In the genomic region with DNA sequence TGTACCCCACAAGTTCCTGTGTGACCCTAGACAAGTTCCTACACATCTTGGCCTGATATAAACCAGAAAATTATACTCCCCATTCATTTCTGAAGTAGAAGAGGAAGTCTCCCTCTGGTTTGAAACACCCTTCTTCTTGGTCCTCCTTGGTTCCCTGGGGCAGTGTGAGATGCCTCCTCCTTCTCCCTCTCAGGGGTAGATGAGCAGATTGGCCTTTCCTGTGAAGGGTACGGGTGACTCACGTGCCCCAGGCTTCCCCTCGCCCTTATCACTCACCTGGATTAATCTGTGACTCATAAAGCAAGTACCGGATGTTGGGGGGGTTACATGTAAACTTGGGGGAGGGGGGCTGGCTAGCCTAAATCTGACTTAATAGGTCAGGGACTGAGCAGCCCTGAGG, we compare ENCODE assay signal across 7 cellular contexts. TPM values are rescaled to one million over a fixed set of nuclear protein-coding genes. Genes with fewer than 3 reads are reported as not detected.
DNase-seq lines count a peak whose midpoint lies in the region; ATAC-seq and TF ChIP-seq lines count a peak whose summit lies in the region.

No MANE protein-coding gene starts in this region.

- POLR2A ChIA-PET in A673 (lab: Charles Lee; ENCODE audit: low non-redundant PET), result no interaction called here

- BruUV-seq in A673 (replicated peaks; lab: Mats Ljungman, UMichigan), result no TSS peak

- no peak overlapping the region for H3K4me3 ChIP-seq in right atrium auricular region
- H3K4me3 ChIP-seq in A673 (ENCODE audit: low read depth, low read length, poor library complexity, severe bottlenecking), result no peak overlapping the region

- H3K9me3 ChIP-seq in right atrium auricular region, result no peaks in the 10 kb centered on the region
- H3K9me3 ChIP-seq in A673 (ENCODE audit: low read depth, low read length, poor library complexity, severe bottlenecking), result no peaks in the 10 kb centered on the region

- H3K4me1 ChIP-seq in right atrium auricular region (no peaks in the 10 kb centered on the region), A673 (ENCODE audit: insufficient read depth, low read length, poor library complexity, severe bottlenecking) (no peaks in the 10 kb centered on the region)

- H3K36me3 ChIP-seq in right atrium auricular region, result peaks cover 20% of the 10 kb centered on the region
- peaks cover 12% of the 10 kb centered on the region for H3K36me3 ChIP-seq in A673 (ENCODE audit: insufficient read depth, low read length, poor library complexity, severe bottlenecking)

- H3K27ac ChIP-seq in right atrium auricular region (no peak overlapping the region), A673 (ENCODE audit: low read depth, low read length, poor library complexity, severe bottlenecking) (no peak overlapping the region)

- TF ChIP-seq CTCF in right atrium auricular region (IDR thresholded peaks at IDR 0.05) (no peak), A673 (conservative IDR thresholded peaks at IDR 0.05; ENCODE audit: low read depth, low read length) (no peak)

- ATAC-seq in GM21723 (IDR thresholded peaks at IDR 0.05; ENCODE audit: unreplicated experiment), result peak; percentile 34
- no peak for ATAC-seq in GM19324 (IDR thresholded peaks at IDR 0.05; ENCODE audit: low FRiP score, unreplicated experiment)

- H3K27me3 ChIP-seq in right atrium auricular region, result no peaks in the 10 kb centered on the region
- no peaks in the 10 kb centered on the region for H3K27me3 ChIP-seq in A673 (replicated peaks; ENCODE audit: insufficient read depth, low read depth, low read length, poor library complexity)

- intact Hi-C loops in A673 (cut with micrococcal nuclease; ENCODE audit: unreplicated experiment), result no loop called here

- DNase-seq in T-helper 9 cell (peak; percentile 53), right atrium auricular region (ENCODE audit: low spot score) (no peak), A673 (ENCODE audit: low spot score) (no peak)
- DNase-seq in central memory CD4-positive, alpha-beta T cell, result peak; percentile 62
- peak; percentile 48 to 67 for DNase-seq in stimulated activated CD8-positive, alpha-beta memory T cell treated with anti-CD3 and anti-CD28 coated beads, Interleukin-15, amount 100 ng/mL, for 4 hours (ENCODE audit: low read depth in 2 of 2)

- CTCF ChIA-PET in A673 (lab: Charles Lee), result no interaction called here

RNA-seq across cellular contexts. Expression of a gene that starts 11.1 kb away (rescaled TPM):
- 100 to 1,000 TPM in 1 of 2 donors, 10 to 100 TPM in 1; 14.3 to 116 TPM for total RNA-seq in right atrium auricular region
- total RNA-seq in A673 (2021), result 0.37 and 0.43 TPM in 2 replicates

RNA-seq across cellular contexts. Expression of a gene that starts 15.3 kb away (rescaled TPM):
- 10 to 100 TPM; 12.5 to 16.1 TPM for total RNA-seq in right atrium auricular region
- 36.3 and 49.6 TPM in 2 replicates for total RNA-seq in A673 (2021)

RNA-seq across cellular contexts. Expression of a gene that starts 56.1 kb away (rescaled TPM):
- total RNA-seq in right atrium auricular region, result 10 to 100 TPM; 58.4 to 74.9 TPM
- not detected in 2 replicates for total RNA-seq in A673 (2021)

Comparison
In these comparisons a context has a peak if more than half of its experiments do, and no peak if none do; other contexts are left out.
1. DNase-seq: peak in T-helper 9 cell (single experiment), central memory CD4-positive, alpha-beta T cell (single experiment) and stimulated activated CD8-positive, alpha-beta memory T cell treated with anti-CD3 and anti-CD28 coated beads, Interleukin-15, amount 100 ng/mL, for 4 hours (2 of 2); none in right atrium auricular region (single experiment) and A673 (single experiment).
2. RNA of a gene that starts 11.1 kb away (total RNA-seq): 14.3 to 116 TPM in right atrium auricular region; 0.37 to 0.43 TPM in A673; every median in the first group is over 10 times any median in the second.
3. RNA of a gene that starts 56.1 kb away (total RNA-seq): 58.4 to 74.9 TPM in right atrium auricular region; not detected in A673; every median in the first group is over 10 times any median in the second.